ENCODE assay signal across 1 cellular context in the genomic region with DNA sequence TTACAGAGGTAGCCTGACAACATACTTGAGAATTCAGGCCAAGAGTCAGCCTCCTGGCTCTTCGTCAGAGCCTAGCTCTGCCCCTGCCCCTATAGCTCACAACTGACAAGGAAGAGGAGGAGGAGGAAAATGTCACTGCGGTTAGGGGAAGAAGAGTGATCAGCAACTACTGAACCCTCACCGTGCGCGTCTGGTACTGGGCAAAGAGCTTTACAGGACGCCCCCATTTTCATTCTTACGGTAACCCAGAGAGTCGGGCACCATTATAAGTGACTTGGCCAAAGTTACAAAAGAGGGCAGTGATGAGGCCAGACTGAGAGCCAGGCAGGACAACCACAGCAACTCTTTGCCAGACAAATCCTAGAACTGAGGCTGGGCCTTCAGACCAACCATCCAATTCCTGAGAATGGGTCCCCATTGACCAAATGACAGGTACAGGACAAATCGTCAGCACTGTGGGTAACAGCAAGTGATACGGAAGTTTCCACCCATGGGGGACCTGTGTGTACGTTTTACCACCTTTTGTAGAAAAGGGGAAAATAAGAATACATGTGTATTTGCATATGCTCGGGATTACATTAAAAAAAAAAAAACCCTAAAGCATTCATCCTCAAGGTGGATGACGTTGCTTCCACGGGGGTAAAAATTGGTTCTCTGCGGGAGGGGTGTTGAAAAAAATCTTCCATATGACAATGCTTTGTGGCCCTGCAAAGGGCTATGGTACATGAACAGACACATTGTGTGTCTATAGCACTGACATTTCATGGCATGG.
TF ChIP-seq lines count a peak whose summit lies in the region.

No MANE protein-coding gene starts in this region.

TF ChIP-seq in H1, 55 proteins besides CTCF, POLR2A, EP300 and RAD21 (continued from another document):
- no peak for TF ChIP-seq HDAC2 (IDR thresholded peaks at IDR 0.05; ENCODE audit: borderline replicate concordance in 1 of 2, low read depth in 2 of 2, low read length in 2 of 2)
- TF ChIP-seq CEBPB (IDR thresholded peaks at IDR 0.05; ENCODE audit: low read depth, low read length) = no peak
- TF ChIP-seq POLR2AphosphoS5 (IDR thresholded peaks at IDR 0.05; ENCODE audit: low read depth, low read length) = no peak
- TF ChIP-seq, protein P1, sequence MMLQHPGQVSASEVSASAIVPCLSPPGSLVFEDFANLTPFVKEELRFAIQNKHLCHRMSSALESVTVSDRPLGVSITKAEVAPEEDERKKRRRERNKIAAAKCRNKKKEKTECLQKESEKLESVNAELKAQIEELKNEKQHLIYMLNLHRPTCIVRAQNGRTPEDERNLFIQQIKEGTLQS (IDR thresholded peaks at IDR 0.05; ENCODE audit: insufficient read depth, low read depth, low read length) = no peak
- no peak for TF ChIP-seq RFX5 (IDR thresholded peaks at IDR 0.05; ENCODE audit: borderline replicate concordance, low read depth, low read length)
- no peak for TF ChIP-seq SAP30 (IDR thresholded peaks at IDR 0.05; ENCODE audit: insufficient read depth, insufficient replicate concordance, low read length)
- no peak for TF ChIP-seq CTBP2 (IDR thresholded peaks at IDR 0.05; ENCODE audit: borderline replicate concordance, insufficient read depth, insufficient read length, low read length)
